22 cellular contexts compared by ENCODE assay signal in the genomic region with DNA sequence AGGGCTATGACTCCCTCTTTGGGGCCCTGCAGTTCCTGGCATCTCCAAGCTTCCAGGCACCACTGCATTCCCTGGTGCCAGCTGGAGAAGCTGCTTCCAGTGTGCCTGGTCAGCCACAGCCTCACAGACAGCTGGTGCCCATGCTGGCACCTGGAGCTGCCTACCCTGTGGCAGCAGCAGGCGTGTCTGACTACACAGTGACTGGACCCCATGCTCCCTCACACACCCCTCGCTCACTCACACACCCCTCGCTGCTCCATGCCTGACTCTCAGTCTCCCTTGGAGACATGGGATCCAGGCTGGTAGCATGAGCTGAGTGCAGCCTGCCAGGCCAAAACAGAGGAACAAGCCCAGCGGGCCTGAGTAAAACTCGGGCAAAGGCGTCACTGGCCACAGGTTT. TPM values are rescaled to one million over a fixed set of nuclear protein-coding genes. Genes with fewer than 3 reads are reported as not detected.
DNase-seq lines count a peak whose midpoint lies in the region; ATAC-seq, FAIRE-seq and TF ChIP-seq lines count a peak whose summit lies in the region.
"Had no signal": no experiment of that assay in that cellular context is flagged by ENCODE, and none has a peak within 500 bp of the region (broad histone marks: within the 10 kb centered on the region; RNA-seq: fewer than 3 reads in every experiment).

No MANE protein-coding gene starts in this region.

- peak; percentile 39; the same call in 2 of the 3 replicates for ATAC-seq in GM23338
- no peak for ATAC-seq in GM19395 (IDR thresholded peaks at IDR 0.05; ENCODE audit: unreplicated experiment)
- no peak for ATAC-seq in HG03432 (IDR thresholded peaks at IDR 0.05; ENCODE audit: unreplicated experiment)
- ATAC-seq in HG03159 (IDR thresholded peaks at IDR 0.05; ENCODE audit: unreplicated experiment), result no peak
- ATAC-seq: GM12878, Panc1, SK-N-SH treated with all-trans-retinoic acid at 6 μM for 48 hours, T-cell had no signal

- no peaks in the 10 kb centered on the region for H3K79me2 ChIP-seq in GM23338 (replicated peaks; ENCODE audit: insufficient read depth)
- no peaks in the 10 kb centered on the region for H3K79me2 ChIP-seq in H1 (ENCODE audit: control insufficient read depth in 1 of 2, insufficient read depth in 2 of 2, low read length in 2 of 2)

- H4K5ac ChIP-seq in H1 (ENCODE audit: insufficient read length, low read depth, low read length), result no peak overlapping the region

- H2BK15ac ChIP-seq in H1 (ENCODE audit: low read length), result peak overlapping the region; percentile 46; the same call in 1 of the 2 replicates

- CTCF ChIA-PET in H1 (lab: Charles Lee; ENCODE audit: partially characterized antibody), result interaction anchor here (0.9 to 2.2 kb wide), 7 partner anchors 9 to 200 kb away, joined by 3 to 9 read pairs (median 3); no protein-coding TSS in a partner anchor

- TF ChIP-seq POLR2A in H1 (IDR thresholded peaks at IDR 0.05; ENCODE audit: control extremely low read depth in 1 of 2, low read depth in 2 of 2, low read length in 2 of 2), result no peak

- H3K79me1 ChIP-seq in H1 (ENCODE audit: low read depth, low read length), result no peaks in the 10 kb centered on the region

- H3K4me1 Mint-ChIP-seq in GM23338, result peaks cover 26% of the 10 kb centered on the region
- H3K4me1 Mint-ChIP-seq: T-cell had no signal

- H4K91ac ChIP-seq in H1 (replicated peaks; ENCODE audit: insufficient read length, low read length), result no peak overlapping the region

- H3K4me2 ChIP-seq in GM23338 (no peak overlapping the region), H1 (ENCODE audit: insufficient read depth in 1 of 2, low read depth in 2 of 2, low read length in 2 of 2) (no peak overlapping the region)
- H3K4me2 ChIP-seq: KMS-11 had no signal

- H3K23ac ChIP-seq in H1 (ENCODE audit: insufficient read length), result no peak overlapping the region

- peak overlapping the region; percentile 87 for H3K18ac ChIP-seq in H1 (ENCODE audit: extremely low read depth, low read length)

- DNase-seq in GM23338 (ENCODE audit: low spot score) (no peak), M059J (ENCODE audit: low read depth) (peak; percentile 23), H1 (ENCODE audit: low read depth in 1 of 2, low spot score in 2 of 2) (no peak), myocyte (ENCODE audit: low read depth) (peak; percentile 85), GM19240 (ENCODE audit: insufficient read length, low spot score) (no peak)
- DNase-seq: BE2C; DND-41; NCI-H1417; NCI-H187; NCI-H510A; NK-92 treated with Interleukin-12 subunit alpha and Interleukin-12 subunit beta, amount 100 ng/mL, for 24 hours; T-cell had no signal

- H3K4me3 Mint-ChIP-seq in GM23338, result no peak overlapping the region
- H3K4me3 Mint-ChIP-seq: T-cell had no signal

- POLR2A ChIA-PET in H1 (lab: Charles Lee; ENCODE audit: partially characterized antibody), result interaction anchor here (0.6 kb wide), 1 partner anchor 47 kb away, joined by 3 read pairs; no protein-coding TSS in a partner anchor

- no peak overlapping the region for H3K27ac ChIP-seq in GM23338 (ENCODE audit: low read depth)
- H3K27ac ChIP-seq in H1 (ENCODE audit: low read depth, low read length), result no peak overlapping the region
- H3K27ac ChIP-seq: KMS-11 had no signal

- no peak overlapping the region for H3K56ac ChIP-seq in H1 (replicated peaks; ENCODE audit: insufficient read length, low read depth, low read length)

- H3K4me3 ChIP-seq in GM23338 (no peak overlapping the region), H1 (ENCODE audit: extremely low read depth in 1 of 4, insufficient read depth in 2 of 4, low read depth in 3 of 4, low read length in 4 of 4) (no peak overlapping the region)
- H3K4me3 ChIP-seq: GM12878 had no signal

- H2BK120ac ChIP-seq in H1 (replicated peaks; ENCODE audit: low read depth, low read length), result no peak overlapping the region

- H3K14ac ChIP-seq in H1 (ENCODE audit: insufficient read length), result no peak overlapping the region

- H3K9ac ChIP-seq in H1 (replicated peaks in 1 of 4; ENCODE audit: extremely low read depth in 1 of 4, low read depth in 3 of 4, low read length in 3 of 4), result no peak overlapping the region
- H3K9ac ChIP-seq: KMS-11 had no signal

- TF ChIP-seq EP300 in H1 (IDR thresholded peaks at IDR 0.05; ENCODE audit: borderline replicate concordance in 1 of 2, low read depth in 2 of 2, low read length in 2 of 2), result no peak

- H2AK5ac ChIP-seq in H1 (ENCODE audit: low read depth, low read length), result no peak overlapping the region

- H3K9me2 ChIP-seq in GM23338 (ENCODE audit: insufficient read depth), result no peaks in the 10 kb centered on the region

- H2AFZ ChIP-seq in GM23338 (peak overlapping the region; percentile 18; the same call in 1 of the 2 replicates), H1 (ENCODE audit: low read length) (peak overlapping the region; percentile 23; the same call in 1 of the 2 replicates)

- H3K27ac Mint-ChIP-seq in GM23338, result no peak overlapping the region
- H3K27ac Mint-ChIP-seq: T-cell had no signal

- no peaks in the 10 kb centered on the region for H3F3A ChIP-seq in GM23338 (replicated peaks; ENCODE audit: low read depth)

- FAIRE-seq in H1 (lab: Jason Lieb, UNC), result no peak
- FAIRE-seq: GM12878, H54 had no signal

- H3K4ac ChIP-seq in H1 (replicated peaks; ENCODE audit: insufficient read length, low read depth, low read length), result no peak overlapping the region

- H3K9me3 ChIP-seq in H1 (ENCODE audit: insufficient read depth in 2 of 2, low read depth in 1 of 2, low read length in 1 of 2), result no peaks in the 10 kb centered on the region
- H3K9me3 ChIP-seq: BE2C had no signal

- TF ChIP-seq RAD21 in H1 (IDR thresholded peaks at IDR 0.05 in 1 of 2, conservative IDR thresholded peaks at IDR 0.05 in 1 of 2; ENCODE audit: low read depth in 2 of 2, low read length in 2 of 2), result no peak

- H3K36me3 ChIP-seq in GM23338 (ENCODE audit: insufficient read depth), result no peaks in the 10 kb centered on the region
- no peaks in the 10 kb centered on the region for H3K36me3 ChIP-seq in H1 (ENCODE audit: control insufficient read depth in 2 of 4, insufficient read depth in 4 of 4, low read length in 3 of 4)
- H3K36me3 ChIP-seq: BE2C had no signal

- H3K23me2 ChIP-seq in H1 (ENCODE audit: low read depth, low read length), result no peaks in the 10 kb centered on the region

- no peaks in the 10 kb centered on the region; the same call in 1 of the 3 replicates for H3K9me3 Mint-ChIP-seq in GM23338
- H3K9me3 Mint-ChIP-seq: T-cell had no signal

- H3K36me3 Mint-ChIP-seq in GM23338 (ENCODE audit: low read depth), result no peaks in the 10 kb centered on the region
- H3K36me3 Mint-ChIP-seq: T-cell had no signal

- WGBS in H1 (ENCODE audit: extremely low coverage in 1 of 2, insufficient coverage in 1 of 2, insufficient read length in 1 of 2, insufficient replicate concordance in 2 of 2, low coverage in 1 of 2, low lambda C conversion rate in 2 of 2, missing lambda C conversion rate in 1 of 2), 2 experiments, result 93% methylated on average over 6 of the region's 6 CpGs; no CpG with 5 or more reads in 1 of the 2 experiments

- H2BK20ac ChIP-seq in H1 (ENCODE audit: low read length), result no peak overlapping the region

- peaks cover 4% of the 10 kb centered on the region; the same call in 1 of the 2 replicates for H3K4me1 ChIP-seq in GM23338 (ENCODE audit: insufficient read depth)
- H3K4me1 ChIP-seq in H1 (replicated peaks in 1 of 4; ENCODE audit: control insufficient read depth in 3 of 4, insufficient read depth in 4 of 4, low read length in 3 of 4), result peaks cover 3 to 9% (median 6%) of the 10 kb centered on the region in 4 experiments; a peak in 6 of 7 replicates
- H3K4me1 ChIP-seq: BE2C had no signal

- no peaks in the 10 kb centered on the region for H3K27me3 ChIP-seq in GM23338 (ENCODE audit: insufficient read depth)
- no peaks in the 10 kb centered on the region for H3K27me3 ChIP-seq in H1 (replicated peaks in 1 of 4; ENCODE audit: control insufficient read depth in 3 of 4, extremely low read depth in 1 of 4, insufficient read depth in 3 of 4, low read length in 3 of 4)
- H3K27me3 ChIP-seq: BE2C had no signal

- H2BK12ac ChIP-seq in H1 (ENCODE audit: low read depth, low read length), result peak overlapping the region; percentile 39; the same call in 1 of the 2 replicates

- no peak overlapping the region for H4K8ac ChIP-seq in H1 (ENCODE audit: extremely low read depth, insufficient read depth, low read length)

- H2BK5ac ChIP-seq in H1 (ENCODE audit: low read depth, low read length), result no peak overlapping the region

- peaks cover 4% of the 10 kb centered on the region for H3K27me3 Mint-ChIP-seq in GM23338 (ENCODE audit: insufficient read depth, low read depth, poor library complexity)
- H3K27me3 Mint-ChIP-seq: T-cell had no signal

- H4K20me1 ChIP-seq in GM23338 (replicated peaks; ENCODE audit: insufficient read depth) (no peaks in the 10 kb centered on the region), H1 (replicated peaks in 1 of 2; ENCODE audit: control insufficient read depth in 1 of 2, insufficient read depth in 2 of 2, low read length in 2 of 2) (no peaks in the 10 kb centered on the region)

- TF ChIP-seq CTCF in GM23338 (conservative IDR thresholded peaks at IDR 0.05; ENCODE audit: low read depth in 2 of 2) (no peak), H1 (IDR thresholded peaks at IDR 0.05; ENCODE audit: control extremely low read depth in 1 of 3, insufficient read depth in 1 of 3, low read depth in 1 of 3, low read length in 3 of 3) (no peak)

TF ChIP-seq in H1, 55 proteins besides CTCF, POLR2A, EP300 and RAD21 (continues in another document):
- no peak for TF ChIP-seq GABPA (IDR thresholded peaks at IDR 0.05; ENCODE audit: borderline replicate concordance, insufficient read depth, low read length)
- TF ChIP-seq CREB1 (IDR thresholded peaks at IDR 0.05), result no peak
- no peak for TF ChIP-seq TAF1 (IDR thresholded peaks at IDR 0.05; ENCODE audit: low read depth, low read length)
- TF ChIP-seq EZH2 (IDR thresholded peaks at IDR 0.05; ENCODE audit: low read depth, low read length, severe bottlenecking), result no peak
- no peak for TF ChIP-seq RFX5 (IDR thresholded peaks at IDR 0.05; ENCODE audit: borderline replicate concordance, low read depth, low read length)
- no peak for TF ChIP-seq YY1 (IDR thresholded peaks at IDR 0.05; ENCODE audit: low read depth, low read length)
- TF ChIP-seq PHF8 (conservative IDR thresholded peaks at IDR 0.05; ENCODE audit: low read depth, low read length), result no peak

RNA-seq across cellular contexts. Expression of gene SMIM36, which starts 59.1 kb away (rescaled TPM):
- not detected in 2 replicates for total RNA-seq in GM23338 (2014; rRNA removed; shearing (Covaris generic))
- polyA plus RNA-seq in GM23338 (2016; fragmentation: Nextera tagmentation; extraction: Ambion mirVana) (not detected in 2 replicates), H1 (2011; rRNA removed) (not detected in 2 replicates)
- not detected in 2 replicates for total RNA-seq in M059J (2014; rRNA removed; shearing (Covaris generic))
- total RNA-seq in H1 (2021; fragmentation: NEBNext Ultra II Directional; extraction: Animal tissue kit (Norgen Biotek cat#: 25700)), result not detected in 2 replicates
- polyA plus RNA-seq in H1 (2011; cell fraction: cytosol; rRNA removed), result not detected
- polyA plus RNA-seq in H1 (2011; cell fraction: nucleus; rRNA removed), result not detected
- not detected in 4 replicates for polyA plus RNA-seq in H1 (2012, experiment 1 of 2)
- not detected for polyA plus RNA-seq in H1 (2012, experiment 2 of 2)
- not detected for polyA plus RNA-seq in H1 (2013, experiment 1 of 2)
- polyA plus RNA-seq in H1 (2013, experiment 2 of 2), result not detected
- polyA minus RNA-seq in H1 (2011; rRNA and poly(A)+ RNA removed), result not detected in 2 replicates
- not detected for polyA minus RNA-seq in H1 (2011; cell fraction: cytosol; rRNA and poly(A)+ RNA removed)
- polyA minus RNA-seq in H1 (2011; cell fraction: nucleus; rRNA and poly(A)+ RNA removed), result not detected
- not detected in 2 replicates for total RNA-seq in myocyte
- polyA plus RNA-seq in myocyte (2012), result not detected
- total RNA-seq: A673, GM12878, MCF 10A, T-cell had no signal
- polyA plus RNA-seq: GM12878 had no signal

Comparison
In these comparisons a context has a peak if more than half of its experiments do, and no peak if none do; other contexts are left out.
1. DNase-seq: peak in M059J (single experiment) and myocyte (single experiment); none in GM23338 (single experiment), H1 (0 of 2) and GM19240 (single experiment).